12 cellular contexts compared by ENCODE assay signal in the genomic region with DNA sequence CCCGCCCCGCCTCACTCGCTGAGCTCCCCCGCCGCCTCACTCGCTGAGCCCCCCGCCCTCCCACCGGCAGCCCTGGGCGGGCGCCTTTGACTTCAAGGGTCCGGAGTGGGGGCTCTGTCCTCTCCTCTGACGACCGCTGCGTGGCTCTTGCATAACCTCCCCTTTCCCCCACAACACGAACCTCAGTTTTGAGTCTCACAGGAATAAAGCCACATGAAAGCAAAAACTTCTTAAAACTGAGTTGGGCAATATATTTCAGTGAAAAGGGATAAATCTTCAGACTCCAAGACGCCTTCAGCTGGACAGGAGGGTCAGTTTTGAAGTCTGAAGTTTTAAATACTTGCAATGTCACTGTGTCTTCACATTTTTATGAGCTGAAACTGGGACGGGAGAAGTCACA.
A peak's percentile ranks its signal among the peaks of the same experiment; 100 is the strongest.
DNase-seq lines count a peak whose midpoint lies in the region; ATAC-seq and TF ChIP-seq lines count a peak whose summit lies in the region.
"Had no signal": no experiment of that assay in that cellular context is flagged by ENCODE, and none has a peak within 500 bp of the region (broad histone marks: within the 10 kb centered on the region; RNA-seq: fewer than 3 reads in every experiment).

No MANE protein-coding gene starts in this region.

- H3K4me1 ChIP-seq in BLaER1 treated with 17β-estradiol and CSF1 and Interleukin-3, amounts not matched to agents 10 nM and 100 nM: peaks cover 63 to 78% (median 73%) of the 10 kb centered on the region in 10 experiments
- no peaks in the 10 kb centered on the region for H3K4me1 ChIP-seq in body of pancreas
- peaks cover 14 to 22% of the 10 kb centered on the region in 2 donors for H3K4me1 ChIP-seq in naive thymus-derived CD4-positive, alpha-beta T cell (ENCODE audit: control insufficient read depth in 2 of 2, insufficient read depth in 2 of 2, low read length in 2 of 2)

- peak overlapping the region in 1 of 10 experiments; percentile 18; a peak in 1 of 20 replicates for H3K4me3 ChIP-seq in BLaER1 treated with 17β-estradiol and CSF1 and Interleukin-3, amounts not matched to agents 10 nM and 100 nM
- H3K4me3 ChIP-seq in Jurkat, Clone E6-1 (ENCODE audit: low read length): no peak overlapping the region
- no peak overlapping the region for H3K4me3 ChIP-seq in body of pancreas
- H3K4me3 ChIP-seq in naive thymus-derived CD4-positive, alpha-beta T cell (ENCODE audit: low read length): no peak overlapping the region
- H3K4me3 ChIP-seq: lung had no signal

- in situ Hi-C loops in GM13977 (cut with MboI; ENCODE audit: low pct_unique_long_range_greater_than_20kb, low sequenced_read_pairs, unreplicated experiment): no loop called here

- H3K27ac ChIP-seq in BLaER1 treated with 17β-estradiol and CSF1 and Interleukin-3, amounts not matched to agents 10 nM and 100 nM: peak overlapping the region in 9 of 11 experiments; percentile 59 to 92 (median 85); a peak in 18 of 22 replicates
- no peak overlapping the region for H3K27ac ChIP-seq in body of pancreas
- H3K27ac ChIP-seq in naive thymus-derived CD4-positive, alpha-beta T cell (ENCODE audit: low read depth, low read length): no peak overlapping the region

- H3K4me3 Mint-ChIP-seq in naive thymus-derived CD4-positive, alpha-beta T cell: peak overlapping the region in 6 of 10 donors; percentile 27 to 91 (median 48)

- CTCF ChIA-PET in naive thymus-derived CD4-positive, alpha-beta T cell (lab: Charles Lee): no interaction called here

- H3K27me3 ChIP-seq in BLaER1 treated with 17β-estradiol and CSF1 and Interleukin-3, amounts not matched to agents 10 nM and 100 nM: no peaks in the 10 kb centered on the region; a peak in 1 of 22 replicates
- no peaks in the 10 kb centered on the region for H3K27me3 ChIP-seq in body of pancreas
- no peaks in the 10 kb centered on the region for H3K27me3 ChIP-seq in naive thymus-derived CD4-positive, alpha-beta T cell (ENCODE audit: control insufficient read depth in 2 of 2, insufficient read depth in 2 of 2, low read length in 2 of 2)

- H3K36me3 Mint-ChIP-seq in naive thymus-derived CD4-positive, alpha-beta T cell: peaks cover 4 to 46% (median 20%) of the 10 kb centered on the region in 5 donors

- POLR2A ChIA-PET in naive thymus-derived CD4-positive, alpha-beta T cell (lab: Charles Lee): no interaction called here

- peaks cover 4 to 86% (median 12%) of the 10 kb centered on the region in 11 experiments; a peak in 19 of 22 replicates for H4K20me1 ChIP-seq in BLaER1 treated with 17β-estradiol and CSF1 and Interleukin-3, amounts not matched to agents 10 nM and 100 nM

- 75 to 77% methylated on average over 2 to 8 of the region's 17 CpGs for WGBS in body of pancreas, 2 donors

- peak; percentile 34 for DNase-seq in Jurkat, Clone E6-1 (ENCODE audit: low read depth, low spot score)
- DNase-seq in body of pancreas (no peak), GM13977 (ENCODE audit: low spot score) (no peak), germinal center (ENCODE audit: low spot score) (no peak)
- no peak for DNase-seq in naive thymus-derived CD4-positive, alpha-beta T cell
- DNase-seq in activated CD8-positive, alpha-beta memory T cell treated with anti-CD3 and anti-CD28 coated beads, Interleukin-2, amount 50 U/mL, for 48 hours: no peak
- DNase-seq: effector CD8-positive, alpha-beta T cell; NCI-H1048; stimulated activated CD4-positive, alpha-beta T cell treated with anti-CD3 and anti-CD28 coated beads, Interleukin-15, amount 100 ng/mL, for 24 hours had no signal

- H3K27me3 Mint-ChIP-seq in naive thymus-derived CD4-positive, alpha-beta T cell: no peaks in the 10 kb centered on the region

- peaks cover 21 to 54% (median 40%) of the 10 kb centered on the region in 11 experiments for H3K36me3 ChIP-seq in BLaER1 treated with 17β-estradiol and CSF1 and Interleukin-3, amounts not matched to agents 10 nM and 100 nM
- H3K36me3 ChIP-seq in body of pancreas (replicated peaks in 1 of 2; ENCODE audit: insufficient read depth in 1 of 2, low read depth in 2 of 2): no peaks in the 10 kb centered on the region
- H3K36me3 ChIP-seq in naive thymus-derived CD4-positive, alpha-beta T cell (ENCODE audit: control insufficient read depth in 2 of 3, insufficient read depth in 3 of 3, low read length in 3 of 3): peaks cover 6 to 72% (median 30%) of the 10 kb centered on the region in 3 experiments

- no peak for TF ChIP-seq POLR2A in body of pancreas (IDR thresholded peaks at IDR 0.05)

- peak; percentile 23 for ATAC-seq in body of pancreas
- ATAC-seq in naive thymus-derived CD4-positive, alpha-beta T cell: no peak
- no peak for ATAC-seq in HG03442 (IDR thresholded peaks at IDR 0.05; ENCODE audit: unreplicated experiment)

- TF ChIP-seq CTCF in body of pancreas (IDR thresholded peaks at IDR 0.05) (no peak), GM13977 (IDR thresholded peaks at IDR 0.05; ENCODE audit: extremely low read depth, insufficient read depth, missing control alignments) (no peak)

- H3K9me3 ChIP-seq in BLaER1 treated with 17β-estradiol and CSF1 and Interleukin-3, amounts not matched to agents 10 nM and 100 nM (replicated peaks in 1 of 11): peaks cover 0 to 14% (median 11%) of the 10 kb centered on the region in 11 experiments; a peak in 15 of 22 replicates
- no peaks in the 10 kb centered on the region for H3K9me3 ChIP-seq in body of pancreas
- H3K9me3 ChIP-seq in naive thymus-derived CD4-positive, alpha-beta T cell (ENCODE audit: control insufficient read depth in 2 of 3, low read length in 3 of 3): no peaks in the 10 kb centered on the region

- H3K4me1 Mint-ChIP-seq in naive thymus-derived CD4-positive, alpha-beta T cell: peaks cover 40 to 77% (median 65%) of the 10 kb centered on the region in 7 donors

- peaks cover 0 to 10% (median 0%) of the 10 kb centered on the region in 11 donors for H3K9me3 Mint-ChIP-seq in naive thymus-derived CD4-positive, alpha-beta T cell

- peak overlapping the region; percentile 38 to 99 (median 95); a peak in 21 of 22 replicates for H3K4me2 ChIP-seq in BLaER1 treated with 17β-estradiol and CSF1 and Interleukin-3, amounts not matched to agents 10 nM and 100 nM

- intact Hi-C loops in body of pancreas (cut with DNase I): no loop called here
- intact Hi-C loops in naive thymus-derived CD4-positive, alpha-beta T cell (cut with micrococcal nuclease): no loop called here

- peak overlapping the region; percentile 35 to 95 (median 67) for H3K27ac Mint-ChIP-seq in naive thymus-derived CD4-positive, alpha-beta T cell

- H3K9ac ChIP-seq in BLaER1 treated with 17β-estradiol and CSF1 and Interleukin-3, amounts not matched to agents 10 nM and 100 nM: peak overlapping the region in 9 of 11 experiments; percentile 43 to 79 (median 71); a peak in 17 of 22 replicates

Comparison
In these comparisons a context has a peak if more than half of its experiments do, and no peak if none do; other contexts are left out.
1. H3K27ac ChIP-seq: peak in BLaER1 treated with 17β-estradiol and CSF1 and Interleukin-3, amounts not matched to agents 10 nM and 100 nM (9 of 11); none in body of pancreas (0 of 4) and naive thymus-derived CD4-positive, alpha-beta T cell (single experiment).